Comparison of ENCODE assay signal across 8 cellular contexts in genomic region chr6:128112494-128112893, GRCh38.
DNase-seq lines count a peak whose midpoint lies in the region; ATAC-seq, FAIRE-seq and TF ChIP-seq lines count a peak whose summit lies in the region.

No MANE protein-coding gene starts in this region.

- no peak for DNase-seq in GM12878 (ENCODE audit: low read depth, low spot score)
- DNase-seq in AG20443 (ENCODE audit: low spot score): no peak
- DNase-seq in T1000 (lab: John Stamatoyannopoulos, UW): no peak
- DNase-seq in GM03348 (ENCODE audit: low spot score): no peak
- no peak for DNase-seq in GM12891 (ENCODE audit: insufficient read length, low spot score)

- POLR2A ChIA-PET in GM12878 (lab: Charles Lee): no interaction called here

- H3K79me2 ChIP-seq in GM12878 (ENCODE audit: control insufficient read depth, insufficient read depth, low read length) (no peaks in the 10 kb centered on the region), neural cell (replicated peaks; ENCODE audit: insufficient read depth, low read length) (no peaks in the 10 kb centered on the region)

- TF ChIP-seq RAD21 in GM12878 (IDR thresholded peaks at IDR 0.05; ENCODE audit: insufficient read depth, low read depth, low read length) (no peak), neural cell (conservative IDR thresholded peaks at IDR 0.05) (no peak)

- no peaks in the 10 kb centered on the region for H3K27me3 ChIP-seq in GM12878 (replicated peaks in 1 of 2; ENCODE audit: control insufficient read depth in 2 of 2, insufficient read depth in 2 of 2, low read length in 1 of 2)
- H3K27me3 ChIP-seq in neural cell (ENCODE audit: insufficient read depth, low read depth, low read length): no peaks in the 10 kb centered on the region

- TF ChIP-seq POLR2A in GM12878 (IDR thresholded peaks at IDR 0.05; ENCODE audit: low read depth, low read length) (no peak), GM12891 (IDR thresholded peaks at IDR 0.05; ENCODE audit: low read depth, low read length) (no peak)

- H3K4me1 ChIP-seq in GM12878 (ENCODE audit: control insufficient read depth, insufficient read depth, low read length): no peaks in the 10 kb centered on the region

- WGBS in GM12878 (ENCODE audit: insufficient coverage, insufficient replicate concordance, low lambda C conversion rate, missing lambda C conversion rate): 12% methylated on average over 2 of the region's 2 CpGs

- peak; percentile 56 for ATAC-seq in GM18508 (IDR thresholded peaks at IDR 0.05; ENCODE audit: insufficient read depth, unreplicated experiment)
- ATAC-seq in HG03060 (IDR thresholded peaks at IDR 0.05; ENCODE audit: low read depth, unreplicated experiment): peak; percentile 44
- peak; percentile 59 for ATAC-seq in GM12878

- H3K27ac ChIP-seq in GM12878 (ENCODE audit: control insufficient read depth, insufficient read depth) (no peak overlapping the region), neural cell (ENCODE audit: low read length) (no peak overlapping the region)

- SMC1A ChIA-PET in GM12878 (lab: Charles Lee; ENCODE audit: uncharacterized antibody, unreplicated experiment): no interaction called here

- intact Hi-C loops in GM12878 (cut with micrococcal nuclease; ENCODE audit: unreplicated experiment): no loop called here

- no peak overlapping the region for H3K9ac ChIP-seq in GM12878 (ENCODE audit: control insufficient read depth, insufficient read depth, low read length)
- H3K9ac ChIP-seq in neural cell (ENCODE audit: low read length): no peak overlapping the region

- H2AFZ ChIP-seq in GM12878 (ENCODE audit: control insufficient read depth, low read depth, low read length): no peak overlapping the region; the same call in 1 of the 2 replicates
- no peak overlapping the region for H2AFZ ChIP-seq in neural cell (ENCODE audit: low read depth, low read length)

- H3K36me3 ChIP-seq in GM12878 (ENCODE audit: control insufficient read depth in 2 of 2, insufficient read depth in 2 of 2, low read length in 1 of 2) (no peaks in the 10 kb centered on the region), neural cell (ENCODE audit: insufficient read depth, low read length) (no peaks in the 10 kb centered on the region)

- FAIRE-seq in GM12878 (lab: Jason Lieb, UNC) (peak; percentile 7), GM12891 (lab: Jason Lieb, UNC) (no peak)

- H4K20me1 ChIP-seq in GM12878 (ENCODE audit: control insufficient read depth, insufficient read depth) (no peaks in the 10 kb centered on the region), neural cell (ENCODE audit: insufficient read depth) (no peaks in the 10 kb centered on the region)

- TF ChIP-seq EP300 in GM12878 (IDR thresholded peaks at IDR 0.05; ENCODE audit: borderline replicate concordance in 1 of 2, control insufficient read depth in 1 of 2, low read depth in 2 of 2, low read length in 2 of 2) (no peak), neural cell (conservative IDR thresholded peaks at IDR 0.05; ENCODE audit: poor library complexity, severe bottlenecking) (peak; percentile 38)

- H3K4me2 ChIP-seq in GM12878 (ENCODE audit: control insufficient read depth, insufficient read depth): 0 out of 2 replicates have a peak overlapping the region, but pooled peaks have one; percentile 9
- no peak overlapping the region for H3K4me2 ChIP-seq in neural cell (ENCODE audit: low read length)

- CTCF ChIA-PET in GM12878 (lab: Yijun Ruan, JAX): no interaction called here

- no peaks in the 10 kb centered on the region for H3K9me2 ChIP-seq in neural cell (ENCODE audit: insufficient read depth, low read length)

- TF ChIP-seq CTCF in GM12878 (IDR thresholded peaks at IDR 0.05 in 2 of 3, conservative IDR thresholded peaks at IDR 0.05 in 1 of 3; ENCODE audit: control insufficient read depth in 2 of 3, extremely low read depth in 1 of 3, insufficient read depth in 1 of 3, low read depth in 3 of 3, low read length in 3 of 3) (no peak), neural cell (IDR thresholded peaks at IDR 0.05; ENCODE audit: poor library complexity, severe bottlenecking) (no peak)

- no peaks in the 10 kb centered on the region for H3K9me3 ChIP-seq in GM12878 (replicated peaks; ENCODE audit: control insufficient read depth, insufficient read depth, low read length)
- H3K9me3 ChIP-seq in neural cell (ENCODE audit: low read length): no peaks in the 10 kb centered on the region

- H3K4me3 ChIP-seq in GM12878: no peak overlapping the region
- no peak overlapping the region for H3K4me3 ChIP-seq in neural cell (ENCODE audit: low read length)

- RAD21 ChIA-PET in GM12878 (lab: Charles Lee; ENCODE audit: unreplicated experiment): interaction anchor here (0.5 kb wide), 1 partner anchor 13 kb away, joined by 5 read pairs; no protein-coding TSS in a partner anchor

- in situ Hi-C loops in GM12878 (cut with MboI): no loop called here

- no TSS peak for BruUV-seq in GM12878 (replicated peaks; lab: Mats Ljungman, UMichigan)

- no peaks in the 10 kb centered on the region for H3F3A ChIP-seq in neural cell (ENCODE audit: insufficient read depth, low read length, poor library complexity, severe bottlenecking)

TF ChIP-seq in GM12878, 131 proteins besides CTCF, POLR2A, EP300 and RAD21 (continues in another document):
- TF ChIP-seq PML (IDR thresholded peaks at IDR 0.05; ENCODE audit: low read length): no peak
- TF ChIP-seq EED (IDR thresholded peaks at IDR 0.05; ENCODE audit: low read depth): no peak
- TF ChIP-seq CEBPB (IDR thresholded peaks at IDR 0.05; ENCODE audit: borderline replicate concordance in 1 of 2, low read depth in 2 of 2, low read length in 2 of 2): no peak
- TF ChIP-seq E2F4 (IDR thresholded peaks at IDR 0.05; ENCODE audit: low read depth, low read length): no peak

TF ChIP-seq in neural cell, 6 proteins besides CTCF, POLR2A, EP300 and RAD21:
- TF ChIP-seq POLR2AphosphoS5 (IDR thresholded peaks at IDR 0.05) (peak; percentile 31), REST (IDR thresholded peaks at IDR 0.05; ENCODE audit: borderline replicate concordance) (no peak)
TF ChIP-seq in neural cell: peak in this region for 1.

TF ChIP-seq in GM12891, 5 proteins besides CTCF, POLR2A, EP300 and RAD21:
- TF ChIP-seq TAF1 (IDR thresholded peaks at IDR 0.05; ENCODE audit: low read depth, low read length) (no peak), POLR2AphosphoS5 (IDR thresholded peaks at IDR 0.05; ENCODE audit: low read depth, low read length) (no peak), PAX5 (IDR thresholded peaks at IDR 0.05; ENCODE audit: insufficient read depth, low read length, severe bottlenecking) (no peak), POU2F2 (IDR thresholded peaks at IDR 0.05; ENCODE audit: low read depth, low read length) (no peak), SPI1 (IDR thresholded peaks at IDR 0.05; ENCODE audit: low read depth, low read length) (no peak)
